Comparison of ENCODE assay signal across 26 cellular contexts in genomic region chr5:16981700-16982099, GRCh38. TPM values are rescaled to one million over a fixed set of nuclear protein-coding genes. Genes with fewer than 3 reads are reported as not detected.
"Had no signal": no experiment of that assay in that cellular context is flagged by ENCODE, and none has a peak within 500 bp of the region (broad histone marks: within the 10 kb centered on the region; RNA-seq: fewer than 3 reads in every experiment).

No MANE protein-coding gene starts in this region.

- H3K36me3 Mint-ChIP-seq: immature natural killer cell; naive B cell; natural killer cell; neural progenitor cell; stimulated activated memory B cell treated with anti-CD40 and anti-IgM and Interleukin-4, amounts not matched to agents 10 μg/mL and 1 μg/mL and 100 μg/mL, for 72 hours had no signal

- ATAC-seq: natural killer cell; right lobe of liver; stimulated activated memory B cell treated with anti-CD40 and anti-IgM and Interleukin-4, amounts not matched to agents 10 μg/mL and 1 μg/mL and 100 μg/mL, for 72 hours; stimulated activated naive CD8-positive, alpha-beta T cell treated with anti-CD3 and anti-CD28 coated beads, Interleukin-15, amount 100 ng/mL, for 72 hours; upper lobe of right lung had no signal

- H3K9me3 Mint-ChIP-seq: natural killer cell; stimulated activated memory B cell treated with anti-CD40 and anti-IgM and Interleukin-4, amounts not matched to agents 10 μg/mL and 1 μg/mL and 100 μg/mL, for 72 hours had no signal

- H3K27me3 ChIP-seq: neural progenitor cell, neutrophil, ovary, right atrium auricular region, right lobe of liver, thyroid gland, transverse colon, upper lobe of right lung had no signal

- H3K4me1 Mint-ChIP-seq: immature natural killer cell; naive B cell; natural killer cell; neural progenitor cell; stimulated activated memory B cell treated with anti-CD40 and anti-IgM and Interleukin-4, amounts not matched to agents 10 μg/mL and 1 μg/mL and 100 μg/mL, for 72 hours; stimulated activated naive CD8-positive, alpha-beta T cell treated with anti-CD3 and anti-CD28 coated beads, Interleukin-15, amount 100 ng/mL, for 72 hours had no signal

- H3K4me3 Mint-ChIP-seq: immature natural killer cell; naive B cell; natural killer cell; nephron progenitor cell; neural progenitor cell; stimulated activated memory B cell treated with anti-CD40 and anti-IgM and Interleukin-4, amounts not matched to agents 10 μg/mL and 1 μg/mL and 100 μg/mL, for 72 hours; stimulated activated naive CD8-positive, alpha-beta T cell treated with anti-CD3 and anti-CD28 coated beads, Interleukin-15, amount 100 ng/mL, for 72 hours had no signal

- H3K4me1 ChIP-seq: left ventricle myocardium inferior, neural progenitor cell, right atrium auricular region, right lobe of liver, thyroid gland, upper lobe of right lung had no signal

- H3K4me3 ChIP-seq: left ventricle myocardium inferior, lung, neural progenitor cell, ovary, right atrium auricular region, right lobe of liver, smooth muscle cell, thyroid gland, transverse colon, upper lobe of right lung had no signal

- H3K36me3 ChIP-seq: left ventricle myocardium inferior, neural progenitor cell, neutrophil, ovary, right atrium auricular region, right lobe of liver, thyroid gland, transverse colon, upper lobe of right lung had no signal

- H3K27me3 Mint-ChIP-seq: progenitor cell of endocrine pancreas; stimulated activated memory B cell treated with anti-CD40 and anti-IgM and Interleukin-4, amounts not matched to agents 10 μg/mL and 1 μg/mL and 100 μg/mL, for 72 hours had no signal

- DNase-seq: hypothalamus; immature natural killer cell; left ventricle myocardium inferior; naive B cell; natural killer cell; nephron progenitor cell; occipital lobe; ovary; right lobe of liver; stimulated activated CD4-positive, alpha-beta T cell treated with anti-CD3 and anti-CD28 coated beads, Interleukin-1b, Interleukin-23, amount 100 ng/mL, for 48 hours; stimulated activated CD4-positive, alpha-beta T cell treated with anti-CD3 and anti-CD28 coated beads, Interleukin-2, amount 100 ng/mL, for 48 hours; stimulated activated CD4-positive, alpha-beta T cell treated with anti-CD3 and anti-CD28 coated beads, Interleukin-4, amount 100 ng/mL, for 4 hours; stimulated activated CD8-positive, alpha-beta memory T cell treated with anti-CD3 and anti-CD28 coated beads, Interleukin-4, amount 100 ng/mL, for 48 hours; stimulated activated naive CD4-positive, alpha-beta T cell treated with Interleukin-2 at 50 U/mL for 16 hours; stimulated activated naive CD8-positive, alpha-beta T cell treated with anti-CD3 and anti-CD28 coated beads, Interleukin-15, amount 100 ng/mL, for 72 hours; substantia nigra; thyroid gland; transverse colon; upper lobe of right lung had no signal

- H3K27ac Mint-ChIP-seq: immature natural killer cell; naive B cell; natural killer cell; nephron progenitor cell; progenitor cell of endocrine pancreas; stimulated activated memory B cell treated with anti-CD40 and anti-IgM and Interleukin-4, amounts not matched to agents 10 μg/mL and 1 μg/mL and 100 μg/mL, for 72 hours; stimulated activated naive CD8-positive, alpha-beta T cell treated with anti-CD3 and anti-CD28 coated beads, Interleukin-15, amount 100 ng/mL, for 72 hours had no signal

- H3K27ac ChIP-seq: left ventricle myocardium inferior, neural progenitor cell, neutrophil, ovary, right atrium auricular region, right lobe of liver, thyroid gland, transverse colon, upper lobe of right lung had no signal

- H3K9me3 ChIP-seq: neutrophil, ovary, right atrium auricular region, right lobe of liver, thyroid gland, transverse colon, upper lobe of right lung had no signal

RNA-seq across cellular contexts. Expression of gene MYO10, which starts 45.6 kb away (rescaled TPM):
- polyA plus RNA-seq: immature natural killer cell had no signal
